Comparison of ENCODE assay signal across 1 cellular context in the genomic region with DNA sequence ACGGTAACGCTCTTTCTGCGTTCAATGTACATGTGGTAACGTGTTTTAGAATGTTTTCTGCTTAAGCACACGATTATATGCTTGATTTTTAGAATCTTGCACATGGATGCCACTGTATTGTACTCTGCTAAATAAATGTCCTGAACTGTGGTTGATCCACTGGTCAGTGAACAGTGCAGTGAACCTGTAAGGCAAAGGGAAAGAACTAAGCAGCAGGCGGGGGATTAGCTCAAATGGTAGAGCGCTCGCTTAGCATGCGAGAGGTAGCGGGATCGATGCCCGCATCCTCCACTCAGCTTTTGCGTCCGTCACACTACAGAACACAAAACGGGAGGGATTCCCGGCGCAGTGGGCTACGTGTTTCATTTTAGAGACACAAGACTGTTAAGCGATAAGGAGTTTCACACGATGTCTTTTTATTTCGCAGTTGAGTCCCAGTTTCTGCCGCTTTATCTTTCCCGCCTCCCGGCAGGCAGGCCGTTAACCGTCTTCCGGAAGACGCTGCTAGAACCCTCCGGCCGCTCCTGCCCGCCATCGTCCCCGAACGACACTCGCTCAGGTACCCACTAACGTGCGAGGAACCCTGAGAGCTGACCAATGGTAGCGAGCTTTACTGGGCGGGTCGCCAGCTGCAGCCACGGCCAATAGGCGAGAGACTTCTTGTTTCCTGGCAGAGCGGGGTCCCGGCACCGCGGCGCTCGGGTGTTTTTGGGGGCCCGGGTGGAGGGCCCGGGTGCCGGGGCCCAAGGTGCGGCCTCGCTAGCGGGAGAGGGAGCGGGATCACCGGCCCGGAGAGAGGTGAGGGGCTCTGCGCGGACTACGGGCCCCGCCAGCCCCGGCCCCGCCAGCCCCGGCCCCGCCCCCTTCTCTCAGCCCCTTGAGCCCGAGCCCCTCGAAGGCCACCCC.
TF ChIP-seq lines count a peak whose summit lies in the region.

Gene AGBL5, plus strand, starts transcription at position 673 of the 906 bp plus-strand sequence. CDS start 1,291 bp downstream, outside the sequence.

TF ChIP-seq in K562, 482 proteins besides CTCF, POLR2A, EP300 and RAD21 (continued from another document and continues in another):
- TF ChIP-seq, protein P1, sequence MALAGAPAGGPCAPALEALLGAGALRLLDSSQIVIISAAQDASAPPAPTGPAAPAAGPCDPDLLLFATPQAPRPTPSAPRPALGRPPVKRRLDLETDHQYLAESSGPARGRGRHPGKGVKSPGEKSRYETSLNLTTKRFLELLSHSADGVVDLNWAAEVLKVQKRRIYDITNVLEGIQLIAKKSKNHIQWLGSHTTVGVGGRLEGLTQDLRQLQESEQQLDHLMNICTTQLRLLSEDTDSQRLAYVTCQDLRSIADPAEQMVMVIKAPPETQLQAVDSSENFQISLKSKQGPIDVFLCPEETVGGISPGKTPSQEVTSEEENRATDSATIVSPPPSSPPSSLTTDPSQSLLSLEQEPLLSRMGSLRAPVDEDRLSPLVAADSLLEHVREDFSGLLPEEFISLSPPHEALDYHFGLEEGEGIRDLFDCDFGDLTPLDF (CRISPR knock-in tag; IDR thresholded peaks at IDR 0.05), result peak; percentile 62; the same call in 1 of the 2 replicates
- TF ChIP-seq DMBX1 (CRISPR knock-in tag; IDR thresholded peaks at IDR 0.05; ENCODE audit: borderline replicate concordance) (peak; percentile 64; the same call in 1 of the 2 replicates), FIP1L1 (IDR thresholded peaks at IDR 0.05; ENCODE audit: low read depth, low read length, poor library complexity, severe bottlenecking) (peak; percentile 66), ZNF766 (CRISPR knock-in tag; conservative IDR thresholded peaks at IDR 0.05) (peak; percentile 80; the same call in 1 of the 2 replicates), TAF9B (IDR thresholded peaks at IDR 0.05; ENCODE audit: partially characterized antibody) (no peak), HDAC2 (IDR thresholded peaks at IDR 0.05) (peak; percentile 87), TAL1 (IDR thresholded peaks at IDR 0.05) (0 out of 2 replicates have a peak, but pooled peaks have one; percentile 8), NCOA1 (IDR thresholded peaks at IDR 0.05; ENCODE audit: low read depth) (peak; percentile 57), EZH2 (IDR thresholded peaks at IDR 0.05; ENCODE audit: borderline replicate concordance, low read depth, low read length) (no peak), SOX6 (IDR thresholded peaks at IDR 0.05) (peak; percentile 14), ELF1 (tag; IDR thresholded peaks at IDR 0.05) (peak; percentile 77), RBM14 (IDR thresholded peaks at IDR 0.05; ENCODE audit: borderline replicate concordance, insufficient read depth, low read depth, low read length) (no peak), NFXL1 (CRISPR knock-in tag; IDR thresholded peaks at IDR 0.05) (no peak), SMAD2 (IDR thresholded peaks at IDR 0.05; ENCODE audit: low read depth, low read length) (no peak), RHOXF2B (CRISPR knock-in tag; conservative IDR thresholded peaks at IDR 0.05) (0 out of 2 replicates have a peak, but pooled peaks have one; percentile 27), L3MBTL2 (IDR thresholded peaks at IDR 0.05) (peak; percentile 100), ZNF354B (CRISPR knock-in tag; IDR thresholded peaks at IDR 0.05) (no peak), TOE1 (IDR thresholded peaks at IDR 0.05; ENCODE audit: borderline replicate concordance) (peak; percentile 61), TOE1 (CRISPR knock-in tag; IDR thresholded peaks at IDR 0.05; ENCODE audit: borderline replicate concordance, low read depth) (peak; percentile 73; the same call in 1 of the 2 replicates), ZNF740 (CRISPR knock-in tag; IDR thresholded peaks at IDR 0.05) (no peak; the same call in 1 of the 2 replicates), ZNF740 (tag; IDR thresholded peaks at IDR 0.05) (no peak), ZNF583 (CRISPR knock-in tag; IDR thresholded peaks at IDR 0.05) (peak; percentile 83; the same call in 1 of the 2 replicates), HEY1 (CRISPR knock-in tag; IDR thresholded peaks at IDR 0.05; ENCODE audit: borderline replicate concordance) (no peak), ZNF79 (CRISPR knock-in tag; IDR thresholded peaks at IDR 0.05; ENCODE audit: low read depth) (no peak), HNRNPK (IDR thresholded peaks at IDR 0.05; ENCODE audit: low read depth, low read length, poor library complexity, severe bottlenecking) (no peak), HCFC1 (IDR thresholded peaks at IDR 0.05; ENCODE audit: low read depth, low read length) (peak; percentile 59), ZFX (CRISPR knock-in tag; IDR thresholded peaks at IDR 0.05) (peak; percentile 45; the same call in 1 of the 2 replicates), PYGO2 (tag; IDR thresholded peaks at IDR 0.05) (no peak), TAF7 (tag; IDR thresholded peaks at IDR 0.05) (peak; percentile 56; the same call in 1 of the 2 replicates), ARID1B (IDR thresholded peaks at IDR 0.05) (no peak), ZZZ3 (IDR thresholded peaks at IDR 0.05) (0 out of 2 replicates have a peak, but pooled peaks have one; percentile 22), HMGN3 (IDR thresholded peaks at IDR 0.05; ENCODE audit: borderline replicate concordance, extremely low read depth, insufficient read length, low read depth, low read length) (no peak), ZNF561 (CRISPR knock-in tag; conservative IDR thresholded peaks at IDR 0.05) (no peak), FOXA1 (IDR thresholded peaks at IDR 0.05; ENCODE audit: borderline replicate concordance) (no peak), RB1 (IDR thresholded peaks at IDR 0.05; ENCODE audit: low read depth) (peak; percentile 44; the same call in 1 of the 2 replicates), NRF1 (conservative IDR thresholded peaks at IDR 0.05 in 1 of 2, IDR thresholded peaks at IDR 0.05 in 1 of 2) (peak; percentile 52 to 57), NCOA6 (IDR thresholded peaks at IDR 0.05) (no peak), HNRNPLL (IDR thresholded peaks at IDR 0.05; ENCODE audit: low read depth, low read length, poor library complexity, severe bottlenecking) (peak; percentile 71), ZNF699 (CRISPR knock-in tag; IDR thresholded peaks at IDR 0.05; ENCODE audit: insufficient replicate concordance) (no peak), NFIX (CRISPR knock-in tag; IDR thresholded peaks at IDR 0.05; ENCODE audit: low read depth) (no peak), HNRNPUL1 (IDR thresholded peaks at IDR 0.05; ENCODE audit: low read length) (peak; percentile 88), TCF7 (IDR thresholded peaks at IDR 0.05; ENCODE audit: borderline replicate concordance) (no peak), SMAD3 (CRISPR knock-in tag; conservative IDR thresholded peaks at IDR 0.05) (peak; percentile 77), KAT7 (CRISPR knock-in tag; IDR thresholded peaks at IDR 0.05; ENCODE audit: borderline replicate concordance) (peak; percentile 91; the same call in 1 of the 2 replicates), ZNF77 (CRISPR knock-in tag; IDR thresholded peaks at IDR 0.05) (no peak), ARNT (IDR thresholded peaks at IDR 0.05) (peak; percentile 87 to 89; a peak in 1 of 4 replicates), BDP1 (IDR thresholded peaks at IDR 0.05; ENCODE audit: insufficient read depth, insufficient read length) (peak; percentile 97), ZNF232 (CRISPR knock-in tag; IDR thresholded peaks at IDR 0.05) (0 out of 2 replicates have a peak, but pooled peaks have one; percentile 4), MYBL2 (IDR thresholded peaks at IDR 0.05; ENCODE audit: low read depth) (peak; percentile 73), MYBL2 (CRISPR knock-in tag; IDR thresholded peaks at IDR 0.05; ENCODE audit: borderline replicate concordance) (no peak), HOXB6 (CRISPR knock-in tag; IDR thresholded peaks at IDR 0.05; ENCODE audit: borderline replicate concordance) (0 out of 2 replicates have a peak, but pooled peaks have one; percentile 74), TAF1 (IDR thresholded peaks at IDR 0.05; ENCODE audit: control insufficient read depth, extremely low read depth, insufficient read depth, low read length, severe bottlenecking) (peak; percentile 60), NFRKB (IDR thresholded peaks at IDR 0.05; ENCODE audit: low read depth) (peak; percentile 84), ZNF3 (CRISPR knock-in tag; IDR thresholded peaks at IDR 0.05) (0 out of 2 replicates have a peak, but pooled peaks have one; percentile 12), SAFB2 (IDR thresholded peaks at IDR 0.05; ENCODE audit: borderline replicate concordance, low read depth, low read length, severe bottlenecking) (no peak), PBX2 (CRISPR knock-in tag; IDR thresholded peaks at IDR 0.05; ENCODE audit: low read depth) (no peak), PBX2 (tag; conservative IDR thresholded peaks at IDR 0.05; ENCODE audit: low read depth) (0 out of 2 replicates have a peak, but pooled peaks have one; percentile 10), MCM7 (IDR thresholded peaks at IDR 0.05) (no peak), MEF2A (IDR thresholded peaks at IDR 0.05; ENCODE audit: control insufficient read depth, low read depth, low read length) (no peak), GABPB1 (CRISPR knock-in tag; IDR thresholded peaks at IDR 0.05) (peak; percentile 84), GATAD2A (IDR thresholded peaks at IDR 0.05) (no peak), ZNF282 (CRISPR knock-in tag; IDR thresholded peaks at IDR 0.05) (no peak), TEAD2 (tag; IDR thresholded peaks at IDR 0.05) (no peak), XRCC5 (IDR thresholded peaks at IDR 0.05; ENCODE audit: low read depth, low read length) (0 out of 2 replicates have a peak, but pooled peaks have one; percentile 37), GABPB2 (CRISPR knock-in tag; conservative IDR thresholded peaks at IDR 0.05) (no peak), FOXJ3 (CRISPR knock-in tag; IDR thresholded peaks at IDR 0.05) (no peak), HDAC1 (IDR thresholded peaks at IDR 0.05) (peak; percentile 38 to 95; a peak in 3 of 4 replicates), SP1 (CRISPR knock-in tag; IDR thresholded peaks at IDR 0.05) (peak; percentile 92), ZNF586 (CRISPR knock-in tag; conservative IDR thresholded peaks at IDR 0.05) (no peak), NBN (IDR thresholded peaks at IDR 0.05; ENCODE audit: low read depth) (peak; percentile 92; the same call in 1 of the 2 replicates)
- TF ChIP-seq, protein P2, sequence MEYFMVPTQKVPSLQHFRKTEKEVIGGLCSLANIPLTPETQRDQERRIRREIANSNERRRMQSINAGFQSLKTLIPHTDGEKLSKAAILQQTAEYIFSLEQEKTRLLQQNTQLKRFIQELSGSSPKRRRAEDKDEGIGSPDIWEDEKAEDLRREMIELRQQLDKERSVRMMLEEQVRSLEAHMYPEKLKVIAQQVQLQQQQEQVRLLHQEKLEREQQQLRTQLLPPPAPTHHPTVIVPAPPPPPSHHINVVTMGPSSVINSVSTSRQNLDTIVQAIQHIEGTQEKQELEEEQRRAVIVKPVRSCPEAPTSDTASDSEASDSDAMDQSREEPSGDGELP (CRISPR knock-in tag; IDR thresholded peaks at IDR 0.05; ENCODE audit: borderline replicate concordance), result peak; percentile 90
- TF ChIP-seq, protein P3, sequence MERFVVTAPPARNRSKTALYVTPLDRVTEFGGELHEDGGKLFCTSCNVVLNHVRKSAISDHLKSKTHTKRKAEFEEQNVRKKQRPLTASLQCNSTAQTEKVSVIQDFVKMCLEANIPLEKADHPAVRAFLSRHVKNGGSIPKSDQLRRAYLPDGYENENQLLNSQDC (CRISPR knock-in tag; IDR thresholded peaks at IDR 0.05), result no peak
- TF ChIP-seq, protein P4, sequence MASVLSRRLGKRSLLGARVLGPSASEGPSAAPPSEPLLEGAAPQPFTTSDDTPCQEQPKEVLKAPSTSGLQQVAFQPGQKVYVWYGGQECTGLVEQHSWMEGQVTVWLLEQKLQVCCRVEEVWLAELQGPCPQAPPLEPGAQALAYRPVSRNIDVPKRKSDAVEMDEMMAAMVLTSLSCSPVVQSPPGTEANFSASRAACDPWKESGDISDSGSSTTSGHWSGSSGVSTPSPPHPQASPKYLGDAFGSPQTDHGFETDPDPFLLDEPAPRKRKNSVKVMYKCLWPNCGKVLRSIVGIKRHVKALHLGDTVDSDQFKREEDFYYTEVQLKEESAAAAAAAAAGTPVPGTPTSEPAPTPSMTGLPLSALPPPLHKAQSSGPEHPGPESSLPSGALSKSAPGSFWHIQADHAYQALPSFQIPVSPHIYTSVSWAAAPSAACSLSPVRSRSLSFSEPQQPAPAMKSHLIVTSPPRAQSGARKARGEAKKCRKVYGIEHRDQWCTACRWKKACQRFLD (CRISPR knock-in tag; IDR thresholded peaks at IDR 0.05), result peak; percentile 66
- TF ChIP-seq, protein P5, sequence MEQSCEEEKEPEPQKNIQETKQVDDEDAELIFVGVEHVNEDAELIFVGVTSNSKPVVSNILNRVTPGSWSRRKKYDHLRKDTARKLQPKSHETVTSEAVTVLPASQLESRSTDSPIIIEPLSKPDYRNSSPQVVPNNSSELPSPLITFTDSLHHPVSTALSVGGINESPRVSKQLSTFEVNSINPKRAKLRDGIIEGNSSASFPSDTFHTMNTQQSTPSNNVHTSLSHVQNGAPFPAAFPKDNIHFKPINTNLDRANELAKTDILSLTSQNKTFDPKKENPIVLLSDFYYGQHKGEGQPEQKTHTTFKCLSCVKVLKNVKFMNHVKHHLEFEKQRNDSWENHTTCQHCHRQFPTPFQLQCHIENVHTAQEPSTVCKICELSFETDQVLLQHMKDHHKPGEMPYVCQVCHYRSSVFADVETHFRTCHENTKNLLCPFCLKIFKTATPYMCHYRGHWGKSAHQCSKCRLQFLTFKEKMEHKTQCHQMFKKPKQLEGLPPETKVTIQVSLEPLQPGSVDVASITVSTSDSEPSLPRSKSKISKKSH (CRISPR knock-in tag; IDR thresholded peaks at IDR 0.05), result no peak
